ENCODE assay signal across 1 cellular context in the genomic region with DNA sequence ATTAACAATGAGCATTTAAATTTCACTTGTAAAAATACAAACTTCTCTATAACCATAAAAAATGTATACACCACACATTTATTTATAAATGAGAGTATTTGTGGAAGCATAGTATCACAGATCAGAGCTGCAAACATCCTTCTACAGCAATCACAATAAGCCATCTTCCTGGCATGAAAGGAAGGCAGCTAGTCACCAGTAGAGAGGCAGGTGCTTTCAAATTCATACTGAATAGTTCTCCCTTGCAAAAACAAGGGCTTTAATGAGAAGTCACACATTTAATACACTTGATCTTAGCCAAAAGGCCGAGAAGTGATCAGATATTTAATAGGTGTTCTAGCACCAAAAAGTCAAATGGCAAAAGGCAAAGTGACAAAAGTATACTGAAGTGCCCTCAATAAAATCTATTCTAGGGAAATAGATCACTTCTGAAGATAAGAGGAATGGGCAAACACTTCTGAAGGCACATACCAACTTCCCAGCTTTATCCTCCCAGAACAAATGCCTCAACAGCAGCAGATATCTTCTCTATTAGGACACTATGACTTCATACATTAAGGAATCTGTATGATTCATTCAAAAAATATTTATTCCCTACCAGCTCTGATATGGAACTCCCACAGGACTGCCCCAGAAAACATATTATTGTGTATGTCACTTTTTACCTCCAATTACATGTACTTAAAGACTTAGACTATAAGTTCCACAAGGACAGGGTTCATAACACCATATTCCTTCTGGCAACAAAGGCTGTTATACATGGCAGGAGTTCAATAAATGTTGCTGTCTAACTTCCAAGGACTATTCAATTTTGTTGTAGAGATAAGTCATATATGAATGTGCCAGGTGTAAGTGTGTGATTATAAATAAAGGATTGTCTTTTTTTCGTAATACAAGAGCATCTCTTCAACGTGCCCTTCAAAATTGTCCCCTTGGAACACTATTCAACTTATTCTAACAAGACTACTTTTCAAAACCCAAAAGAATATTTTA.
TF ChIP-seq lines count a peak whose summit lies in the region.

No MANE protein-coding gene starts in this region.

TF ChIP-seq in HepG2, 621 proteins besides CTCF, POLR2A, EP300 and RAD21:
- TF ChIP-seq ZFP41 (CRISPR knock-in tag; IDR thresholded peaks at IDR 0.05; ENCODE audit: borderline replicate concordance) = no peak
- TF ChIP-seq HDAC2 (CRISPR knock-in tag; IDR thresholded peaks at IDR 0.05) = no peak
- no peak for TF ChIP-seq GFI1 (CRISPR knock-in tag; IDR thresholded peaks at IDR 0.05; ENCODE audit: borderline replicate concordance)
- TF ChIP-seq ZFAT (CRISPR knock-in tag; conservative IDR thresholded peaks at IDR 0.05) = no peak
- TF ChIP-seq, protein P1, sequence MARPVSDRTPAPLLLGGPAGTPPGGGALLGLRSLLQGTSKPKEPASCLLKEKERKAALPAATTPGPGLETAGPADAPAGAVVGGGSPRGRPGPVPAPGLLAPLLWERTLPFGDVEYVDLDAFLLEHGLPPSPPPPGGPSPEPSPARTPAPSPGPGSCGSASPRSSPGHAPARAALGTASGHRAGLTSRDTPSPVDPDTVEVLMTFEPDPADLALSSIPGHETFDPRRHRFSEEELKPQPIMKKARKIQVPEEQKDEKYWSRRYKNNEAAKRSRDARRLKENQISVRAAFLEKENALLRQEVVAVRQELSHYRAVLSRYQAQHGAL (CRISPR knock-in tag; IDR thresholded peaks at IDR 0.05; ENCODE audit: not compliant biosample characterization) = no peak
- TF ChIP-seq ZNF275 (CRISPR knock-in tag; IDR thresholded peaks at IDR 0.05; ENCODE audit: borderline replicate concordance) = no peak
- no peak for TF ChIP-seq ZKSCAN1 (IDR thresholded peaks at IDR 0.05; ENCODE audit: low read length)
- TF ChIP-seq NRL (CRISPR knock-in tag; IDR thresholded peaks at IDR 0.05; ENCODE audit: borderline replicate concordance) = no peak
- no peak for TF ChIP-seq SSRP1 (CRISPR knock-in tag; IDR thresholded peaks at IDR 0.05)
- no peak for TF ChIP-seq ZSCAN25 (CRISPR knock-in tag; IDR thresholded peaks at IDR 0.05)
- no peak for TF ChIP-seq PAWR (CRISPR knock-in tag; IDR thresholded peaks at IDR 0.05; ENCODE audit: borderline replicate concordance)
